Comparison of ENCODE assay signal across 19 cellular contexts in genomic region chr1:108201682-108202081, GRCh38. TPM values are rescaled to one million over a fixed set of nuclear protein-coding genes. Genes with fewer than 3 reads are reported as not detected.
"Had no signal": no experiment of that assay in that cellular context is flagged by ENCODE, and none has a peak within 500 bp of the region (broad histone marks: within the 10 kb centered on the region; RNA-seq: fewer than 3 reads in every experiment).

No MANE protein-coding gene starts in this region.

- DNase-seq: activated CD4-positive, alpha-beta T cell treated with anti-CD3 and anti-CD28 coated beads, Interleukin-2, amount 50 U/mL, for 4 hours; activated effector memory CD4-positive, alpha-beta T cell treated with Interleukin-2 at 50 U/mL for 16 hours; activated naive CD4-positive, alpha-beta T cell treated with anti-CD3 and anti-CD28 coated beads, Interleukin-2, amount 10 ng/mL, durations not matched to agents 7 days and 5 days; activated T-cell treated with anti-CD3 and anti-CD28 coated beads, Interleukin-2, amount 50 U/mL, for 1 hour; aorta; head of caudate nucleus; kidney; ovary; psoas muscle; right cardiac atrium; stimulated activated CD4-positive, alpha-beta T cell treated with anti-CD3 and anti-CD28 coated beads, Interleukin-15, amount 100 ng/mL, for 24 hours; stimulated activated CD4-positive, alpha-beta T cell treated with anti-CD3 and anti-CD28 coated beads, Interleukin-4, amount 100 ng/mL, for 1 hour; testis; upper lobe of left lung had no signal

- ATAC-seq: activated CD4-positive, CD25-positive, alpha-beta regulatory T cell treated with anti-CD3 and anti-CD28 coated beads, Interleukin-2, amount 50 U/mL, for 24 hours; left lobe of liver; psoas muscle; right cardiac atrium had no signal

- FAIRE-seq: frontal cortex, kidney had no signal

- H3K9me3 ChIP-seq: ovary, psoas muscle, testis, upper lobe of left lung had no signal

- H3K4me3 ChIP-seq: lung, ovary had no signal

- H3K36me3 ChIP-seq: ovary, upper lobe of left lung had no signal

- H3K4me1 ChIP-seq: testis had no signal

- H3K27me3 ChIP-seq: ovary, testis, upper lobe of left lung had no signal

RNA-seq across cellular contexts. Expression of gene NBPF4, which starts 42.2 kb away (rescaled TPM):
- total RNA-seq: frontal cortex, kidney, left lobe of liver, lung, myocyte, ovary, psoas muscle, right cardiac atrium, upper lobe of left lung had no signal
- polyA plus RNA-seq: aorta, psoas muscle, right cardiac atrium had no signal
